ENCODE assay signal across 35 cellular contexts in genomic region chr16:55123652-55124051, GRCh38.
"Had no signal": no experiment of that assay in that cellular context is flagged by ENCODE, and none has a peak within 500 bp of the region (broad histone marks: within the 10 kb centered on the region; RNA-seq: fewer than 3 reads in every experiment).

No MANE protein-coding gene starts in this region.

- H3K36me3 ChIP-seq: MG63 had no signal

- H3K4me3 ChIP-seq: MG63 had no signal

- DNase-seq: Karpas-422, Kasumi-1, MM.1S, MV-4-11, NCI-H1048, NCI-H1092, NCI-H1092 treated with DMSO at 0.1 percent for 48 hours, NCI-H1105, NCI-H1105 treated with DMSO at 0.1 percent for 48 hours, NCI-H1417, NCI-H1417 treated with DMSO at 0.1 percent for 48 hours, NCI-H1436, NCI-H1436 treated with DMSO at 0.1 percent for 48 hours, NCI-H146, NCI-H1694, NCI-H1694 treated with DMSO at 0.1 percent for 48 hours, NCI-H187, NCI-H187 treated with DMSO at 0.1 percent for 48 hours, NCI-H1930, NCI-H2029, NCI-H2029 treated with DMSO at 0.1 percent for 48 hours, NCI-H2081, NCI-H2081 treated with DMSO at 0.1 percent for 48 hours, NCI-H2107, NCI-H2171, NCI-H2171 treated with DMSO at 0.1 percent for 48 hours, NCI-H2227 treated with DMSO at 0.1 percent for 48 hours, NCI-H226, NCI-H345, NCI-H446, NCI-H446 treated with DMSO at 0.1 percent for 48 hours, NCI-H510A, NCI-H510A treated with DMSO at 0.1 percent for 48 hours, NCI-H524 had no signal
